ENCODE assay signal across 11 cellular contexts in the genomic region with DNA sequence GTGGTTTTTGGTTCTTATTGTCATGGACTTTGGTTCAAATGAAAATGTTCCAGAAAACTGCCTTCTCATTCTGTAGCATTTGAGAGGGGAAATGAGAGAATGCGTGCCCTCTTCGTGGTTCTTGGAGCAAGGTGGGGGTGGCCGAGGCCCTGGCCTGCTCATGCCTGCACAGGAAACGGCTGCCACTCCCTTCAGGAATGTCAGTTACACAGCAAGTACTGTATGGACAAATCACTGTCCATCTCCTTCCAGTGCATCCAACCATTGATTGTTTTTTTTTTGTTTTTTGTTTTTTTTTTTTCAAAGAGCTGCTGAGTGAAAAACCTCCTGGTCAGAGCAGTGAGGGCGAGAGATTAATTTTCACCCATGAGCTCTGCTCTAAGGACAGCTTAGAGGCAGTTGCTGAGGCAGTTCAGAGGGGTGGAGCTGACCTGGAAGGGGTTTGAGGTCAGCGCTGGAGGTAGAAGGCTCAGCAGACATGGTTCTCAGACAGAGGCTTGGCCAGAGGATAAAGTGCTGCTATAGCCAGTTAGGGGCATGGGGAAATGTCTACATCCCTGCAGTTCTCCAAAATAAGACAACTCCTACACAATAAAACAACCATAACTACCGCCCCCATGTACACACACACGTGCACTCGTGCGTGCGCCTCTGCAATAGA. TPM values are rescaled to one million over a fixed set of nuclear protein-coding genes. Genes with fewer than 3 reads are reported as not detected.
DNase-seq lines count a peak whose midpoint lies in the region; ATAC-seq and TF ChIP-seq lines count a peak whose summit lies in the region.
"Had no signal": no experiment of that assay in that cellular context is flagged by ENCODE, and none has a peak within 500 bp of the region (broad histone marks: within the 10 kb centered on the region; RNA-seq: fewer than 3 reads in every experiment).

No MANE protein-coding gene starts in this region.

- H3K4me3 ChIP-seq in HEK293 (ENCODE audit: low read depth, low read length): no peak overlapping the region
- H3K4me3 ChIP-seq in PC-3 (ENCODE audit: low read length): no peak overlapping the region
- peak overlapping the region; percentile 15 for H3K4me3 ChIP-seq in epithelial cell of proximal tubule (ENCODE audit: low read depth, low read length)
- H3K4me3 ChIP-seq in trophoblast cell (ENCODE audit: low read depth, low read length): no peak overlapping the region
- H3K4me3 ChIP-seq: vagina had no signal

- WGBS in trophoblast cell (ENCODE audit: extremely low coverage, insufficient coverage, insufficient read length): no CpG with 5 or more reads among the region's 11 CpGs

- 0 out of 2 replicates have a peak, but pooled peaks have one; percentile 23 for ATAC-seq in PC-3
- no peak for ATAC-seq in HG03571 (IDR thresholded peaks at IDR 0.05; ENCODE audit: unreplicated experiment)
- ATAC-seq in GM19328 (IDR thresholded peaks at IDR 0.05; ENCODE audit: unreplicated experiment): no peak
- no peak for ATAC-seq in T-helper 17 cell
- ATAC-seq in GM18870 (IDR thresholded peaks at IDR 0.05; ENCODE audit: unreplicated experiment): no peak

- no peak overlapping the region for H3K23ac ChIP-seq in trophoblast cell (ENCODE audit: low read length)

- H3K9ac ChIP-seq in PC-3 (ENCODE audit: low read length) (peak overlapping the region; percentile 10; the same call in 1 of the 2 replicates), trophoblast cell (ENCODE audit: low read length) (no peak overlapping the region)

- H3K4me1 ChIP-seq in HEK293 (ENCODE audit: control insufficient read depth, insufficient read depth, low read length): no peaks in the 10 kb centered on the region; the same call in 1 of the 2 replicates
- peaks cover 47% of the 10 kb centered on the region for H3K4me1 ChIP-seq in PC-3 (ENCODE audit: insufficient read depth, low read length)
- H3K4me1 ChIP-seq in trophoblast cell (ENCODE audit: control insufficient read depth in 1 of 2, insufficient read depth in 2 of 2, low read length in 2 of 2): peaks cover 8 to 16% of the 10 kb centered on the region in 2 experiments

- POLR2A ChIA-PET in HEK293 (lab: Yijun Ruan, JAX): interaction anchor here (0.9 to 1.2 kb wide), 2 partner anchors 59 to 234 kb away, joined by 4 read pairs; a partner anchor contains a TSS
- POLR2A ChIA-PET in PC-3 (lab: Charles Lee; ENCODE audit: unreplicated experiment): interaction anchor here (0.6 kb wide), 1 partner anchor 21 kb away, joined by 3 read pairs; no protein-coding TSS in a partner anchor

- H3K14ac ChIP-seq in trophoblast cell (ENCODE audit: low read length): no peak overlapping the region

- no TSS peak for BruUV-seq in PC-3 (replicated peaks; lab: Mats Ljungman, UMichigan)

- no peak overlapping the region for H3K27ac Mint-ChIP-seq in T-helper 17 cell
- H3K27ac Mint-ChIP-seq: activated naive CD4-positive, alpha-beta T cell treated with anti-CD3 and anti-CD28 coated beads, Interleukin-2, amount 10 ng/mL, durations not matched to agents 7 days and 5 days; memory B cell had no signal

- H3K27ac ChIP-seq in HEK293 (ENCODE audit: extremely low read depth, low read depth, low read length): no peak overlapping the region
- H3K27ac ChIP-seq in PC-3 (ENCODE audit: low read length): 0 out of 2 replicates have a peak overlapping the region, but pooled peaks have one; percentile 9
- no peak overlapping the region for H3K27ac ChIP-seq in trophoblast cell (ENCODE audit: low read depth, low read length)
- H3K27ac ChIP-seq: vagina had no signal

- H3K4me2 ChIP-seq in PC-3 (ENCODE audit: low read length) (peak overlapping the region; percentile 49; the same call in 1 of the 2 replicates), trophoblast cell (ENCODE audit: low read length) (peak overlapping the region; percentile 6)

- no peak for TF ChIP-seq CTCF in HEK293 (tag by site-specific recombination; IDR thresholded peaks at IDR 0.05)
- no peak for TF ChIP-seq CTCF in PC-3 (conservative IDR thresholded peaks at IDR 0.05; ENCODE audit: low read depth, low read length)
- TF ChIP-seq CTCF in epithelial cell of proximal tubule (conservative IDR thresholded peaks at IDR 0.05; ENCODE audit: low read depth, low read length): no peak

- H3K79me2 ChIP-seq in PC-3 (ENCODE audit: low read length) (no peaks in the 10 kb centered on the region), trophoblast cell (ENCODE audit: control insufficient read depth, insufficient read depth, low read length, poor library complexity) (no peaks in the 10 kb centered on the region)

- no peaks in the 10 kb centered on the region for H4K20me1 ChIP-seq in PC-3 (ENCODE audit: low read length)

- intact Hi-C loops in PC-3 (cut with micrococcal nuclease): loop anchor here (5.0 kb wide), 2 partner anchors 87 to 337 kb away; no protein-coding TSS in a partner anchor

- H4K8ac ChIP-seq in trophoblast cell (ENCODE audit: low read depth, low read length): no peak overlapping the region

- peaks cover 4% of the 10 kb centered on the region for H3F3A ChIP-seq in PC-3 (ENCODE audit: low read length, unreplicated experiment)

- peaks cover 2% of the 10 kb centered on the region for H3K79me1 ChIP-seq in trophoblast cell (ENCODE audit: low read length)

- no peak overlapping the region for H2AK5ac ChIP-seq in trophoblast cell (ENCODE audit: low read length)

- peaks cover 10% of the 10 kb centered on the region for H3K27me3 Mint-ChIP-seq in T-helper 17 cell

- H2BK120ac ChIP-seq in trophoblast cell (ENCODE audit: insufficient read depth, low read length, poor library complexity): no peak overlapping the region

- H3K4ac ChIP-seq in trophoblast cell (ENCODE audit: low read depth, low read length): no peak overlapping the region

- DNase-seq in PC-3 (peak; percentile 37), epithelial cell of proximal tubule (ENCODE audit: low read depth) (no peak), trophoblast cell (no peak), T-helper 17 cell (no peak)

- H3K4me3 Mint-ChIP-seq in T-helper 17 cell: no peak overlapping the region
- H3K4me3 Mint-ChIP-seq: activated naive CD4-positive, alpha-beta T cell treated with anti-CD3 and anti-CD28 coated beads, Interleukin-2, amount 10 ng/mL, durations not matched to agents 7 days and 5 days had no signal

- H4K12ac ChIP-seq in trophoblast cell (ENCODE audit: low read depth, low read length): no peak overlapping the region

- H3K36me3 ChIP-seq in HEK293 (ENCODE audit: control insufficient read depth in 2 of 2, insufficient read depth in 1 of 2, low read length in 2 of 2): no peaks in the 10 kb centered on the region
- no peaks in the 10 kb centered on the region for H3K36me3 ChIP-seq in PC-3 (ENCODE audit: low read depth, low read length)
- H3K36me3 ChIP-seq in trophoblast cell (ENCODE audit: control insufficient read depth in 1 of 2, insufficient read depth in 2 of 2, low read length in 2 of 2): no peaks in the 10 kb centered on the region
- H3K36me3 ChIP-seq: vagina had no signal

- no peaks in the 10 kb centered on the region for H3K9me2 ChIP-seq in PC-3 (replicated peaks; ENCODE audit: low read length)

- H2BK5ac ChIP-seq in trophoblast cell (ENCODE audit: low read depth, low read length, poor library complexity): no peak overlapping the region

- H3K18ac ChIP-seq in trophoblast cell (ENCODE audit: low read length): no peak overlapping the region

- H3K27me3 ChIP-seq in PC-3 (ENCODE audit: low read length) (no peaks in the 10 kb centered on the region), trophoblast cell (ENCODE audit: insufficient read depth, low read length) (no peaks in the 10 kb centered on the region)
- H3K27me3 ChIP-seq: vagina had no signal

- H3K4me1 Mint-ChIP-seq in T-helper 17 cell: peaks cover 12% of the 10 kb centered on the region
- H3K4me1 Mint-ChIP-seq: memory B cell had no signal

- H3K9me3 ChIP-seq in HEK293 (ENCODE audit: control insufficient read depth, insufficient read depth, low read depth, low read length) (no peaks in the 10 kb centered on the region), PC-3 (ENCODE audit: low read length) (no peaks in the 10 kb centered on the region), trophoblast cell (ENCODE audit: insufficient read depth, low read depth, low read length) (peaks cover 1% of the 10 kb centered on the region), T-helper 17 cell (ENCODE audit: control insufficient read depth, low read length, poor library complexity, severe bottlenecking) (no peaks in the 10 kb centered on the region)
- H3K9me3 ChIP-seq: vagina had no signal

- H2AFZ ChIP-seq in PC-3 (ENCODE audit: low read length): peak overlapping the region; percentile 83
- H2AFZ ChIP-seq in trophoblast cell (ENCODE audit: insufficient read depth, low read length, poor library complexity): no peak overlapping the region

- no peak overlapping the region for H2BK12ac ChIP-seq in trophoblast cell (ENCODE audit: low read length)

- H4K91ac ChIP-seq in trophoblast cell (ENCODE audit: low read depth, low read length): no peak overlapping the region

- CTCF ChIA-PET in HEK293 (lab: Yijun Ruan, JAX): interaction anchor here (0.6 to 5.3 kb wide), 32 partner anchors 9 to 445 kb away, joined by 3 to 51 read pairs (median 5); a partner anchor contains a TSS
- CTCF ChIA-PET in PC-3 (lab: Charles Lee): interaction anchor here (0.6 to 0.7 kb wide), 3 partner anchors 17 to 870 kb away, joined by 3 to 5 read pairs (median 4); no protein-coding TSS in a partner anchor

- no peaks in the 10 kb centered on the region for H3K36me3 Mint-ChIP-seq in T-helper 17 cell (ENCODE audit: low read depth)
- H3K36me3 Mint-ChIP-seq: activated naive CD4-positive, alpha-beta T cell treated with anti-CD3 and anti-CD28 coated beads, Interleukin-2, amount 10 ng/mL, durations not matched to agents 7 days and 5 days; memory B cell had no signal

TF ChIP-seq in HEK293, 187 proteins besides CTCF, POLR2A, EP300 and RAD21:
- TF ChIP-seq ZNF585B (tag by site-specific recombination; IDR thresholded peaks at IDR 0.05): 0 out of 2 replicates have a peak, but pooled peaks have one; percentile 5
- TF ChIP-seq ZNF48 (tag by site-specific recombination; IDR thresholded peaks at IDR 0.05): no peak
- TF ChIP-seq ZFHX2 (tag by site-specific recombination; conservative IDR thresholded peaks at IDR 0.05): 0 out of 2 replicates have a peak, but pooled peaks have one; percentile 23

RNA-seq across cellular contexts. Expression of a gene that starts 20.2 kb away (rescaled TPM):
- total RNA-seq in PC-3 (2014; rRNA removed) (77.3 and 87.0 TPM in 2 replicates), epithelial cell of proximal tubule (71.5 and 87.9 TPM in 2 replicates), T-helper 17 cell (1 to 10 TPM; 1.6 to 4.3 TPM)
- polyA plus RNA-seq in trophoblast cell (2013): 34.2 and 37.5 TPM in 2 replicates

RNA-seq across cellular contexts. Expression of a gene that starts 58.7 kb away (rescaled TPM):
- total RNA-seq in PC-3 (2014; rRNA removed) (216 and 253 TPM in 2 replicates), epithelial cell of proximal tubule (617 and 781 TPM in 2 replicates), T-helper 17 cell (1,000 to 10,000 TPM; 2,488 to 2,685 TPM)
- 2,044 and 2,170 TPM in 2 replicates for polyA plus RNA-seq in trophoblast cell (2013)

Comparison
In these comparisons a context has a peak if more than half of its experiments do, and no peak if none do; other contexts are left out.
1. RNA of a gene that starts 20.2 kb away (total RNA-seq): 77.3 to 87.0 TPM in PC-3 and 71.5 to 87.9 TPM in epithelial cell of proximal tubule; 1.6 to 4.3 TPM in T-helper 17 cell; every median in the first group is over 10 times any median in the second.